ENCODE assay signal across 8 cellular contexts in genomic region chr19:13986348-13986904, GRCh38.
DNase-seq lines count a peak whose midpoint lies in the region; ATAC-seq and TF ChIP-seq lines count a peak whose summit lies in the region.

No MANE protein-coding gene starts in this region.

- H3K36me3 Mint-ChIP-seq in central memory CD8-positive, alpha-beta T cell (ENCODE audit: insufficient read depth) = peaks cover 20% of the 10 kb centered on the region

- no peaks in the 10 kb centered on the region for H3K27me3 ChIP-seq in WERI-Rb-1 (ENCODE audit: insufficient read depth, low read depth, severe bottlenecking)

- no peaks in the 10 kb centered on the region for H3K27me3 Mint-ChIP-seq in central memory CD8-positive, alpha-beta T cell

- peak overlapping the region; percentile 59 for H3K4me3 Mint-ChIP-seq in central memory CD8-positive, alpha-beta T cell

- peak; percentile 93 for ATAC-seq in central memory CD8-positive, alpha-beta T cell (replicated peaks; ENCODE audit: extremely low read depth, poor library complexity, severe bottlenecking)

- no peaks in the 10 kb centered on the region for H3K9me3 ChIP-seq in WERI-Rb-1 (ENCODE audit: severe bottlenecking)

- no peaks in the 10 kb centered on the region for H3K9me3 Mint-ChIP-seq in central memory CD8-positive, alpha-beta T cell

- H3K4me3 ChIP-seq in GM12864 (ENCODE audit: low read depth, low read length) (peak overlapping the region; percentile 40), HFF-Myc (replicated peaks; ENCODE audit: low read depth, low read length) (no peak overlapping the region), WERI-Rb-1 (ENCODE audit: low read depth, low read length) (no peak overlapping the region)

- peak overlapping the region; percentile 50 for H3K27ac ChIP-seq in WERI-Rb-1

- H3K27ac Mint-ChIP-seq in central memory CD8-positive, alpha-beta T cell (ENCODE audit: low read depth) = peak overlapping the region; percentile 99

- peaks cover 44% of the 10 kb centered on the region for H3K4me1 Mint-ChIP-seq in central memory CD8-positive, alpha-beta T cell

- H3K36me3 ChIP-seq in WERI-Rb-1 = peaks cover 20% of the 10 kb centered on the region

- no peak for TF ChIP-seq CTCF in GM12864 (IDR thresholded peaks at IDR 0.05; ENCODE audit: low read depth, low read length, missing control alignments)
- TF ChIP-seq CTCF in HFF-Myc (IDR thresholded peaks at IDR 0.05; ENCODE audit: low read depth, low read length, missing control alignments) = no peak
- TF ChIP-seq CTCF in WERI-Rb-1 (IDR thresholded peaks at IDR 0.05; ENCODE audit: low read depth, low read length) = no peak

- peak; percentile 93 for DNase-seq in GM12864 (ENCODE audit: low read depth)
- DNase-seq in HFF-Myc (ENCODE audit: extremely low read depth, low read depth) = peak; percentile 64
- peak; percentile 53 for DNase-seq in NCI-H128 (lab: John Stamatoyannopoulos, UW; ENCODE audit: unreplicated experiment)
- no peak for DNase-seq in WERI-Rb-1
- DNase-seq in central memory CD8-positive, alpha-beta T cell (ENCODE audit: low spot score in 2 of 2) = peak; percentile 97 to 98
- DNase-seq in kidney tubule cell (ENCODE audit: low spot score) = peak; percentile 90
- peak; percentile 98 for DNase-seq in stimulated activated CD4-positive, alpha-beta T cell treated with anti-CD3 and anti-CD28 coated beads, Interleukin-2, amount 100 ng/mL, for 4 hours (ENCODE audit: low read depth)
- no peak for DNase-seq in NCI-H1930 (lab: John Stamatoyannopoulos, UW)

Comparison
In these comparisons a context has a peak if more than half of its experiments do, and no peak if none do; other contexts are left out.
1. DNase-seq: peak in GM12864 (single experiment), HFF-Myc (single experiment), NCI-H128 (single experiment), central memory CD8-positive, alpha-beta T cell (2 of 2), kidney tubule cell (single experiment) and stimulated activated CD4-positive, alpha-beta T cell treated with anti-CD3 and anti-CD28 coated beads, Interleukin-2, amount 100 ng/mL, for 4 hours (single experiment); none in WERI-Rb-1 (single experiment) and NCI-H1930 (0 of 2).